12 cellular contexts compared by ENCODE assay signal in the genomic region with DNA sequence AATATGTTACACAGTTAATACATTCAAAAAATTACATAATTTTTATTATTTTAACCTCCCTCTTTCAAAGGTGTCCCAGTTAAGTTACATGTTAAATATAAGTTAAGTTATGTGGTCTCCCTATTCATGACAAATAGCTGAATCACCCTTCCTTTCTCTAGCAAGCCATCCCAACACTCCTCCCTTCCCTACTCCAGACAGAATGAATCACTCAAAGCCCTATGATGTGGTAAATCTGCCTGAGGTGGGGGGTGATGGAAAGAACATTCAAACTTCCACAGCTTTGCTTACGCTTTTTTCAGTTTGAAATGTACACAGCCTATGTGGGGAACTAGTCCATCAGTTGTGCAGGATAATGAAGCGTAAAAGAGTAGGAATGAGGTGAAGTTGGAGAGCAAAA.
A peak's percentile ranks its signal among the peaks of the same experiment; 100 is the strongest.
DNase-seq lines count a peak whose midpoint lies in the region; FAIRE-seq and TF ChIP-seq lines count a peak whose summit lies in the region.
"Had no signal": no experiment of that assay in that cellular context is flagged by ENCODE, and none has a peak within 500 bp of the region (broad histone marks: within the 10 kb centered on the region; RNA-seq: fewer than 3 reads in every experiment).

No MANE protein-coding gene starts in this region.

- no peaks in the 10 kb centered on the region for H3K9me3 ChIP-seq in smooth muscle cell (replicated peaks; ENCODE audit: low read depth)
- H3K9me3 ChIP-seq: upper lobe of left lung had no signal

- no peak for TF ChIP-seq CTCF in smooth muscle cell (IDR thresholded peaks at IDR 0.05; ENCODE audit: borderline replicate concordance, insufficient read depth, poor library complexity, severe bottlenecking)

- H3K9ac ChIP-seq in smooth muscle cell (ENCODE audit: low read depth) = no peak overlapping the region

- H3K4me1 ChIP-seq in smooth muscle cell (ENCODE audit: low read depth) = peaks cover 37% of the 10 kb centered on the region
- H3K4me1 ChIP-seq: upper lobe of left lung had no signal

- WGBS in smooth muscle cell (ENCODE audit: low lambda C conversion rate) = 11% methylated on average over 2 of the region's 2 CpGs

- H3K79me2 ChIP-seq in smooth muscle cell (ENCODE audit: low read depth) = no peaks in the 10 kb centered on the region

- H4K20me1 ChIP-seq in smooth muscle cell (ENCODE audit: low read depth) = no peaks in the 10 kb centered on the region

- no peaks in the 10 kb centered on the region for H3K27me3 ChIP-seq in smooth muscle cell (ENCODE audit: low read depth)
- H3K27me3 ChIP-seq: upper lobe of left lung had no signal

- DNase-seq in NCI-H82 (lab: John Stamatoyannopoulos, UW) = peak; percentile 23
- DNase-seq in NCI-H82 treated with DMSO at 0.1 percent for 48 hours (lab: John Stamatoyannopoulos, UW; ENCODE audit: unreplicated experiment) = no peak
- DNase-seq in SK-MEL-5 (ENCODE audit: low read depth, low spot score) = peak; percentile 27
- DNase-seq in fibroblast of peridontal ligament (ENCODE audit: extremely low read depth) = peak; percentile 92
- no peak for DNase-seq in smooth muscle cell (lab: John Stamatoyannopoulos, UW; ENCODE audit: unreplicated experiment)
- DNase-seq in NCI-H1417 treated with DMSO at 0.1 percent for 48 hours (lab: John Stamatoyannopoulos, UW) = no peak
- DNase-seq in frontal cortex (ENCODE audit: low spot score in 2 of 2) = no peak
- no peak for DNase-seq in activated T-cell treated with anti-CD3 and anti-CD28 coated beads, Interleukin-2, amount 50 U/mL, for 48 hours
- DNase-seq: NCI-H345, upper lobe of left lung had no signal

- H3K27ac ChIP-seq in smooth muscle cell (ENCODE audit: low read depth) = peak overlapping the region; percentile 87
- H3K27ac ChIP-seq: upper lobe of left lung had no signal

- peak overlapping the region; percentile 67 for H3K4me2 ChIP-seq in smooth muscle cell

- H2AFZ ChIP-seq in smooth muscle cell (ENCODE audit: low read depth) = no peak overlapping the region

- in situ Hi-C loops in SK-MEL-5 (cut with HindIII; ENCODE audit: low pct_unique_long_range_greater_than_20kb, low sequenced_read_pairs) = no loop called here

- no peak for FAIRE-seq in frontal cortex (lab: Jason Lieb, UNC)
- FAIRE-seq: A204.1, GM12892 had no signal

- no peak overlapping the region for H3K4me3 ChIP-seq in smooth muscle cell
- H3K4me3 ChIP-seq: upper lobe of left lung had no signal

- peaks cover 18% of the 10 kb centered on the region for H3F3A ChIP-seq in smooth muscle cell (ENCODE audit: low read depth)

- no peaks in the 10 kb centered on the region for H3K36me3 ChIP-seq in smooth muscle cell (ENCODE audit: low read depth)
- H3K36me3 ChIP-seq: upper lobe of left lung had no signal

Comparison
In these comparisons a context has a peak if more than half of its experiments do, and no peak if none do; other contexts are left out.
1. DNase-seq: peak in NCI-H82 (single experiment), SK-MEL-5 (single experiment) and fibroblast of peridontal ligament (single experiment); none in NCI-H82 treated with DMSO at 0.1 percent for 48 hours (single experiment), smooth muscle cell (single experiment), NCI-H1417 treated with DMSO at 0.1 percent for 48 hours (single experiment), frontal cortex (0 of 2) and activated T-cell treated with anti-CD3 and anti-CD28 coated beads, Interleukin-2, amount 50 U/mL, for 48 hours (0 of 2).